9 cellular contexts compared by ENCODE assay signal in genomic region chr14:35401422-35401729, GRCh38. TPM values are rescaled to one million over a fixed set of nuclear protein-coding genes. Genes with fewer than 3 reads are reported as not detected.
DNase-seq lines count a peak whose midpoint lies in the region; ATAC-seq and TF ChIP-seq lines count a peak whose summit lies in the region.
"Had no signal": no experiment of that assay in that cellular context is flagged by ENCODE, and none has a peak within 500 bp of the region (broad histone marks: within the 10 kb centered on the region; RNA-seq: fewer than 3 reads in every experiment).

No MANE protein-coding gene starts in this region.

- peaks cover 0 to 4% (median 0%) of the 10 kb centered on the region in 5 donors for H3K9me3 Mint-ChIP-seq in CD8-positive, alpha-beta memory T cell
- no peaks in the 10 kb centered on the region for H3K9me3 Mint-ChIP-seq in T-cell

- H3K4me3 ChIP-seq in CD8-positive, alpha-beta memory T cell (ENCODE audit: low read length), result peak overlapping the region; percentile 3
- H3K4me3 ChIP-seq in esophagus squamous epithelium (peak overlapping the region; percentile 66 to 99 (median 92)), psoas muscle (peak overlapping the region; percentile 98), WERI-Rb-1 (ENCODE audit: low read depth, low read length) (no peak overlapping the region)

- CTCF ChIA-PET in CD8-positive, alpha-beta memory T cell (lab: Charles Lee), result interaction anchor here (0.9 to 4.8 kb wide), 4 partner anchors 11 to 109 kb away, joined by 3 to 20 read pairs (median 6); partner anchors contain the start of gene PSMA6
- CTCF ChIA-PET in T-cell (lab: Charles Lee), result interaction anchor here in 1 of 2 donors (0.6 to 2.1 kb wide), 4 partner anchors 10 to 174 kb away, joined by 3 to 11 read pairs (median 6); no protein-coding TSS in a partner anchor

- peaks cover 30% of the 10 kb centered on the region for H3K36me3 ChIP-seq in CD8-positive, alpha-beta memory T cell (ENCODE audit: insufficient read depth, low read length)
- H3K36me3 ChIP-seq in esophagus squamous epithelium (peaks cover 23 to 52% (median 33%) of the 10 kb centered on the region in 3 donors), psoas muscle (ENCODE audit: insufficient read depth in 1 of 2, low read depth in 1 of 2) (peaks cover 5 to 42% of the 10 kb centered on the region in 2 donors), WERI-Rb-1 (peaks cover 43% of the 10 kb centered on the region)

- WGBS in esophagus squamous epithelium, 2 donors, result 22 to 33% methylated on average over 5 of the region's 5 CpGs
- 39 to 64% (median 44%) methylated on average over 5 of the region's 5 CpGs for WGBS in psoas muscle, 3 donors

- no peaks in the 10 kb centered on the region for H3K9me3 ChIP-seq in CD8-positive, alpha-beta memory T cell (ENCODE audit: low read length)
- H3K9me3 ChIP-seq in esophagus squamous epithelium (no peaks in the 10 kb centered on the region), psoas muscle (no peaks in the 10 kb centered on the region), WERI-Rb-1 (ENCODE audit: severe bottlenecking) (no peaks in the 10 kb centered on the region)

- TF ChIP-seq CTCF in esophagus squamous epithelium (IDR thresholded peaks at IDR 0.05) (no peak), psoas muscle (IDR thresholded peaks at IDR 0.05) (no peak), WERI-Rb-1 (IDR thresholded peaks at IDR 0.05; ENCODE audit: low read depth, low read length) (no peak)

- POLR2A ChIA-PET in CD8-positive, alpha-beta memory T cell (lab: Charles Lee), result interaction anchor here (0.6 to 5.9 kb wide), 7 partner anchors 10 to 431 kb away, joined by 4 to 99 read pairs (median 34); partner anchors contain the start of genes PPP2R3C, PRORP and PSMA6
- POLR2A ChIA-PET in T-cell (lab: Charles Lee), result interaction anchor here (0.5 to 6.3 kb wide), 17 partner anchors 14 to 772 kb away, joined by 3 to 242 read pairs (median 6); partner anchors contain the start of gene PSMA6 (in 1 of the 2)

- H3K27me3 Mint-ChIP-seq in CD8-positive, alpha-beta memory T cell, result peaks cover 0 to 15% of the 10 kb centered on the region in 2 donors
- H3K27me3 Mint-ChIP-seq in T-cell, result no peaks in the 10 kb centered on the region

- peaks cover 25 to 61% (median 30%) of the 10 kb centered on the region in 3 donors for H3K36me3 Mint-ChIP-seq in CD8-positive, alpha-beta memory T cell
- H3K36me3 Mint-ChIP-seq in T-cell, result peaks cover 45% of the 10 kb centered on the region

- H3K4me3 Mint-ChIP-seq in CD8-positive, alpha-beta memory T cell, result peak overlapping the region; percentile 94 to 99 (median 95)
- H3K4me3 Mint-ChIP-seq in T-cell, result peak overlapping the region; percentile 91 to 94 (median 93)

- no peaks in the 10 kb centered on the region for H3K27me3 ChIP-seq in CD8-positive, alpha-beta memory T cell (ENCODE audit: insufficient read depth, low read length, poor library complexity, severe bottlenecking)
- H3K27me3 ChIP-seq in esophagus squamous epithelium, result no peaks in the 10 kb centered on the region
- no peaks in the 10 kb centered on the region for H3K27me3 ChIP-seq in psoas muscle (ENCODE audit: insufficient read depth in 3 of 3, low read length in 2 of 3)
- no peaks in the 10 kb centered on the region for H3K27me3 ChIP-seq in WERI-Rb-1 (ENCODE audit: insufficient read depth, low read depth, severe bottlenecking)

- DNase-seq in CD8-positive, alpha-beta memory T cell, result peak in 1 of 5 donors; percentile 29
- no peak for DNase-seq in T-cell
- DNase-seq in esophagus squamous epithelium (lab: John Stamatoyannopoulos, UW), result no peak
- DNase-seq in psoas muscle, result no peak
- no peak for DNase-seq in activated CD4-positive, CD25-positive, alpha-beta regulatory T cell treated with anti-CD3 and anti-CD28 coated beads, Interleukin-2, amount 50 U/mL, for 72 hours
- no peak for DNase-seq in WERI-Rb-1
- no peak for DNase-seq in NCI-H524 treated with DMSO at 0.1 percent for 48 hours (lab: John Stamatoyannopoulos, UW)
- no peak for DNase-seq in NCI-H1930 (lab: John Stamatoyannopoulos, UW)
- DNase-seq: NCI-H2029 treated with DMSO at 0.1 percent for 48 hours had no signal

- peak overlapping the region; percentile 96 to 100 (median 100) for H3K27ac Mint-ChIP-seq in CD8-positive, alpha-beta memory T cell
- H3K27ac Mint-ChIP-seq in T-cell, result peak overlapping the region; percentile 97

- TF ChIP-seq POLR2A in esophagus squamous epithelium (IDR thresholded peaks at IDR 0.05), result no peak

- H3K27ac ChIP-seq in CD8-positive, alpha-beta memory T cell (ENCODE audit: low read depth, low read length), result peak overlapping the region; percentile 98
- H3K27ac ChIP-seq in esophagus squamous epithelium (peak overlapping the region; percentile 95 to 100 (median 100)), psoas muscle (peak overlapping the region; percentile 100), WERI-Rb-1 (no peak overlapping the region)

- ATAC-seq in T-cell (replicated peaks in 1 of 4), result no peak
- ATAC-seq in psoas muscle, result no peak

- H3K4me1 Mint-ChIP-seq in CD8-positive, alpha-beta memory T cell, result peaks cover 56 to 76% (median 65%) of the 10 kb centered on the region in 3 donors
- H3K4me1 Mint-ChIP-seq in T-cell, result peaks cover 61 to 70% (median 69%) of the 10 kb centered on the region in 3 donors

- H3K4me1 ChIP-seq in CD8-positive, alpha-beta memory T cell (ENCODE audit: insufficient read depth, low read length), result peaks cover 47% of the 10 kb centered on the region
- peaks cover 37 to 81% (median 42%) of the 10 kb centered on the region in 3 donors for H3K4me1 ChIP-seq in esophagus squamous epithelium
- H3K4me1 ChIP-seq in psoas muscle, result peaks cover 36% of the 10 kb centered on the region

- intact Hi-C loops in esophagus squamous epithelium (cut with DNase I) (loop anchor here (5.0 kb wide), 1 partner anchor 64 kb away; no protein-coding TSS in a partner anchor), psoas muscle (cut with DNase I) (no loop called here)

RNA-seq across cellular contexts. Expression of gene NFKBIA, which starts 3.2 kb away (rescaled TPM):
- 100 to 1,000 TPM; 482 to 483 TPM for total RNA-seq in CD8-positive, alpha-beta memory T cell
- 344 TPM for polyA plus RNA-seq in CD8-positive, alpha-beta memory T cell
- total RNA-seq in T-cell (1,000 to 10,000 TPM in 2 of 5 donors, 100 to 1,000 TPM in 3; 129 to 1,245 (median 169) TPM), esophagus squamous epithelium (100 to 1,000 TPM; 139 to 441 (median 298) TPM), psoas muscle (100 to 1,000 TPM in 2 of 4 donors, 10 to 100 TPM in 2; 48.7 to 144 (median 96.4) TPM)
- 100 to 1,000 TPM in 1 of 3 donors, 10 to 100 TPM in 2; 84.1 to 151 (median 94.0) TPM for polyA plus RNA-seq in psoas muscle
